Comparison of ENCODE assay signal across 7 cellular contexts in genomic region chr1:27153549-27153886, GRCh38. TPM values are rescaled to one million over a fixed set of nuclear protein-coding genes. Genes with fewer than 3 reads are reported as not detected.
A peak's percentile ranks its signal among the peaks of the same experiment; 100 is the strongest.
DNase-seq lines count a peak whose midpoint lies in the region; ATAC-seq and TF ChIP-seq lines count a peak whose summit lies in the region.

No MANE protein-coding gene starts in this region.

- H3K4me1 ChIP-seq in iPS-18a (ENCODE audit: control insufficient read depth, low read depth, low read length): peaks cover 22% of the 10 kb centered on the region
- peaks cover 50 to 70% (median 68%) of the 10 kb centered on the region in 4 donors for H3K4me1 ChIP-seq in stomach

- H3K27me3 ChIP-seq in HL-60 (ENCODE audit: insufficient read depth, poor library complexity, severe bottlenecking): no peaks in the 10 kb centered on the region
- no peaks in the 10 kb centered on the region for H3K27me3 ChIP-seq in iPS-18a (ENCODE audit: control insufficient read depth, insufficient read depth, low read length)
- no peaks in the 10 kb centered on the region for H3K27me3 ChIP-seq in stomach

- WGBS in stomach, 5 donors: 9 to 32% (median 13%) methylated on average over 4 of the region's 4 CpGs

- H3K36me3 ChIP-seq in iPS-18a (ENCODE audit: control insufficient read depth, low read depth, low read length): no peaks in the 10 kb centered on the region
- peaks cover 0 to 12% (median 0%) of the 10 kb centered on the region in 4 donors for H3K36me3 ChIP-seq in stomach

- H3K9me3 Mint-ChIP-seq in activated T-helper 2 cell treated with anti-CD3 and anti-CD28 coated beads, Interferon-gamma antibody, Interleukin-2, Interleukin-4, amounts not matched to agents 10 μg/mL and 5 μg/mL and 100 μg/mL, durations not matched to agents 14 hours and 24 hours and 36 hours: no peaks in the 10 kb centered on the region

- H3K4me3 Mint-ChIP-seq in activated T-helper 2 cell treated with anti-CD3 and anti-CD28 coated beads, Interferon-gamma antibody, Interleukin-2, Interleukin-4, amounts not matched to agents 10 μg/mL and 5 μg/mL and 100 μg/mL, durations not matched to agents 14 hours and 24 hours and 36 hours (ENCODE audit: low read depth): peak overlapping the region; percentile 95

- H3K27ac ChIP-seq in HL-60 (replicated peaks) (no peak overlapping the region), iPS-18a (ENCODE audit: low read length) (no peak overlapping the region), stomach (peak overlapping the region; percentile 93 to 95 (median 93))

- DNase-seq in HL-60 (ENCODE audit: low read depth in 1 of 2, low spot score in 1 of 2): no peak
- no peak for DNase-seq in activated T-helper 2 cell treated with anti-CD3 and anti-CD28 coated beads, Interferon-gamma antibody, Interleukin-2, Interleukin-4, amounts not matched to agents 10 μg/mL and 5 μg/mL and 100 μg/mL, durations not matched to agents 14 hours and 24 hours and 36 hours (ENCODE audit: low spot score)
- DNase-seq in stomach: no peak
- no peak for DNase-seq in head of caudate nucleus
- DNase-seq in NCI-H128 (lab: John Stamatoyannopoulos, UW; ENCODE audit: unreplicated experiment): no peak

- peaks cover 45% of the 10 kb centered on the region for H3K4me1 Mint-ChIP-seq in activated T-helper 2 cell treated with anti-CD3 and anti-CD28 coated beads, Interferon-gamma antibody, Interleukin-2, Interleukin-4, amounts not matched to agents 10 μg/mL and 5 μg/mL and 100 μg/mL, durations not matched to agents 14 hours and 24 hours and 36 hours (ENCODE audit: low read depth)

- TF ChIP-seq EP300 in stomach (IDR thresholded peaks at IDR 0.05): no peak

- no peak for TF ChIP-seq POLR2A in stomach (IDR thresholded peaks at IDR 0.05)

- peaks cover 3% of the 10 kb centered on the region for H3K36me3 Mint-ChIP-seq in activated T-helper 2 cell treated with anti-CD3 and anti-CD28 coated beads, Interferon-gamma antibody, Interleukin-2, Interleukin-4, amounts not matched to agents 10 μg/mL and 5 μg/mL and 100 μg/mL, durations not matched to agents 14 hours and 24 hours and 36 hours (ENCODE audit: low read depth)

- peak overlapping the region; percentile 49 for H3K4me3 ChIP-seq in HL-60 (replicated peaks; ENCODE audit: insufficient read depth, low read length)
- peak overlapping the region; percentile 73 for H3K4me3 ChIP-seq in iPS-18a (ENCODE audit: low read length)
- peak overlapping the region; percentile 66 to 88 (median 74) for H3K4me3 ChIP-seq in stomach

- H3K9me3 ChIP-seq in iPS-18a (ENCODE audit: control insufficient read depth, low read depth, low read length) (no peaks in the 10 kb centered on the region), stomach (no peaks in the 10 kb centered on the region)

- intact Hi-C loops in activated T-helper 2 cell treated with anti-CD3 and anti-CD28 coated beads, Interferon-gamma antibody, Interleukin-2, Interleukin-4, amounts not matched to agents 10 μg/mL and 5 μg/mL and 100 μg/mL, durations not matched to agents 14 hours and 24 hours and 36 hours (cut with micrococcal nuclease): no loop called here
- intact Hi-C loops in stomach (cut with DNase I; ENCODE audit: low total_unique reads) (no loop called here), head of caudate nucleus (cut with DNase I) (no loop called here)

- H3K27ac Mint-ChIP-seq in activated T-helper 2 cell treated with anti-CD3 and anti-CD28 coated beads, Interferon-gamma antibody, Interleukin-2, Interleukin-4, amounts not matched to agents 10 μg/mL and 5 μg/mL and 100 μg/mL, durations not matched to agents 14 hours and 24 hours and 36 hours: peak overlapping the region; percentile 79

- TF ChIP-seq CTCF in HL-60 (IDR thresholded peaks at IDR 0.05; ENCODE audit: insufficient read depth, low read length): no peak
- no peak for TF ChIP-seq CTCF in stomach (IDR thresholded peaks at IDR 0.05)

- no peak for ATAC-seq in GM21723 (IDR thresholded peaks at IDR 0.05; ENCODE audit: unreplicated experiment)

- H3K9ac ChIP-seq in iPS-18a (ENCODE audit: low read length): no peak overlapping the region

- no peaks in the 10 kb centered on the region for H3K27me3 Mint-ChIP-seq in activated T-helper 2 cell treated with anti-CD3 and anti-CD28 coated beads, Interferon-gamma antibody, Interleukin-2, Interleukin-4, amounts not matched to agents 10 μg/mL and 5 μg/mL and 100 μg/mL, durations not matched to agents 14 hours and 24 hours and 36 hours (ENCODE audit: low read depth)

RNA-seq across cellular contexts. Expression of gene SLC9A1, which starts 1.4 kb away (rescaled TPM):
- 23.7 and 27.2 TPM in 2 replicates for total RNA-seq in activated T-helper 2 cell treated with anti-CD3 and anti-CD28 coated beads, Interferon-gamma antibody, Interleukin-2, Interleukin-4, amounts not matched to agents 10 μg/mL and 5 μg/mL and 100 μg/mL, durations not matched to agents 14 hours and 24 hours and 36 hours
- 100 to 1,000 TPM in 1 of 5 donors, 10 to 100 TPM in 4; 25.7 to 132 (median 42.0) TPM for total RNA-seq in stomach
- polyA plus RNA-seq in stomach: 10 to 100 TPM; 16.3 to 27.6 (median 19.2) TPM

Comparison
In these comparisons a context has a peak if more than half of its experiments do, and no peak if none do; other contexts are left out.
1. H3K27ac ChIP-seq: peak in stomach (5 of 5); none in HL-60 (single experiment) and iPS-18a (single experiment).
2. Peak in every context shown above with its lines, with median percentiles within 50 percentile points of each other: H3K4me3 ChIP-seq.